26 cellular contexts compared by ENCODE assay signal in genomic region chr5:168613396-168613795, GRCh38. TPM values are rescaled to one million over a fixed set of nuclear protein-coding genes. Genes with fewer than 3 reads are reported as not detected.
DNase-seq lines count a peak whose midpoint lies in the region; ATAC-seq, FAIRE-seq and TF ChIP-seq lines count a peak whose summit lies in the region.
"Had no signal": no experiment of that assay in that cellular context is flagged by ENCODE, and none has a peak within 500 bp of the region (broad histone marks: within the 10 kb centered on the region; RNA-seq: fewer than 3 reads in every experiment).

No MANE protein-coding gene starts in this region.

- H3K9ac ChIP-seq in colonic mucosa (ENCODE audit: low read depth in 2 of 2, low read length in 2 of 2): no peak overlapping the region
- H3K9ac ChIP-seq: neural progenitor cell had no signal

- no peak overlapping the region for H3K4me3 Mint-ChIP-seq in activated CD4-positive, alpha-beta T cell treated with anti-CD3 and anti-CD28 coated beads for 36 hours
- no peak overlapping the region for H3K4me3 Mint-ChIP-seq in activated CD4-positive, alpha-beta T cell treated with anti-CD3 and anti-CD28 coated beads, Interleukin-2, amount 10 ng/mL, durations not matched to agents 24 days and 14 days
- no peak overlapping the region for H3K4me3 Mint-ChIP-seq in MCF 10A (ENCODE audit: unreplicated experiment)
- H3K4me3 Mint-ChIP-seq: dendritic cell treated with granulocyte-macrophage colony-stimulating factor and Interleukin-4, amounts not matched to agents 40 ng/mL and 50 ng/mL, for 4 days; neural progenitor cell had no signal

- DNase-seq in activated CD4-positive, alpha-beta T cell treated with anti-CD3 and anti-CD28 coated beads for 36 hours: no peak
- no peak for DNase-seq in activated CD4-positive, alpha-beta T cell treated with anti-CD3 and anti-CD28 coated beads, Interleukin-2, amount 10 ng/mL, durations not matched to agents 24 days and 14 days
- DNase-seq in colonic mucosa (no peak), small intestine (no peak), omental fat pad (ENCODE audit: low spot score) (no peak), MCF 10A (ENCODE audit: unreplicated experiment) (no peak), NOMO-1 treated with dmso at 0.1 percent for 144 hours (lab: John Stamatoyannopoulos, UW; ENCODE audit: unreplicated experiment) (no peak)
- DNase-seq: 8988T; activated CD4-positive, CD25-positive, alpha-beta regulatory T cell; aorta; DND-41; islet precursor cell; NCI-H1105 treated with DMSO at 0.1 percent for 48 hours; NCI-H2029 treated with DMSO at 0.1 percent for 48 hours; NCI-H446; NCI-H82; stimulated activated CD4-positive, alpha-beta T cell treated with anti-CD3 and anti-CD28 coated beads, Interleukin-15, amount 100 ng/mL, for 24 hours; T1000; trophoblast cell had no signal

- peaks cover 20% of the 10 kb centered on the region for H3K4me1 Mint-ChIP-seq in activated CD4-positive, alpha-beta T cell treated with anti-CD3 and anti-CD28 coated beads for 36 hours
- peaks cover 7% of the 10 kb centered on the region for H3K4me1 Mint-ChIP-seq in activated CD4-positive, alpha-beta T cell treated with anti-CD3 and anti-CD28 coated beads, Interleukin-2, amount 10 ng/mL, durations not matched to agents 24 days and 14 days
- peaks cover 7% of the 10 kb centered on the region for H3K4me1 Mint-ChIP-seq in MCF 10A (ENCODE audit: insufficient read depth, unreplicated experiment)

- H3K27ac ChIP-seq in HEK293 (ENCODE audit: extremely low read depth, low read depth, low read length) (no peak overlapping the region), colonic mucosa (peak overlapping the region; percentile 3), small intestine (ENCODE audit: low read depth in 1 of 2, low read length in 1 of 2) (peak overlapping the region; percentile 50 to 54)
- H3K27ac ChIP-seq: cardiac muscle cell, neural progenitor cell had no signal

- H3K27ac Mint-ChIP-seq in activated CD4-positive, alpha-beta T cell treated with anti-CD3 and anti-CD28 coated beads for 36 hours: peak overlapping the region; percentile 73
- H3K27ac Mint-ChIP-seq in activated CD4-positive, alpha-beta T cell treated with anti-CD3 and anti-CD28 coated beads, Interleukin-2, amount 10 ng/mL, durations not matched to agents 24 days and 14 days: no peak overlapping the region
- no peak overlapping the region for H3K27ac Mint-ChIP-seq in MCF 10A (ENCODE audit: low read depth, unreplicated experiment)
- H3K27ac Mint-ChIP-seq: dendritic cell treated with granulocyte-macrophage colony-stimulating factor and Interleukin-4, amounts not matched to agents 40 ng/mL and 50 ng/mL, for 4 days; neural progenitor cell had no signal

- H3K9me3 ChIP-seq in HEK293 (ENCODE audit: control insufficient read depth, insufficient read depth, low read depth, low read length): no peaks in the 10 kb centered on the region
- H3K9me3 ChIP-seq in colonic mucosa: no peaks in the 10 kb centered on the region
- no peaks in the 10 kb centered on the region for H3K9me3 ChIP-seq in small intestine (ENCODE audit: control insufficient read depth, low read depth)
- H3K9me3 ChIP-seq: HAP-1 had no signal

- H3K36me3 Mint-ChIP-seq in activated CD4-positive, alpha-beta T cell treated with anti-CD3 and anti-CD28 coated beads for 36 hours (ENCODE audit: low read depth): no peaks in the 10 kb centered on the region
- H3K36me3 Mint-ChIP-seq in activated CD4-positive, alpha-beta T cell treated with anti-CD3 and anti-CD28 coated beads, Interleukin-2, amount 10 ng/mL, durations not matched to agents 24 days and 14 days (ENCODE audit: low read depth): no peaks in the 10 kb centered on the region
- H3K36me3 Mint-ChIP-seq in MCF 10A (ENCODE audit: insufficient read depth, unreplicated experiment): no peaks in the 10 kb centered on the region
- H3K36me3 Mint-ChIP-seq: neural progenitor cell had no signal

- H3K27me3 Mint-ChIP-seq in activated CD4-positive, alpha-beta T cell treated with anti-CD3 and anti-CD28 coated beads for 36 hours: no peaks in the 10 kb centered on the region
- H3K27me3 Mint-ChIP-seq in activated CD4-positive, alpha-beta T cell treated with anti-CD3 and anti-CD28 coated beads, Interleukin-2, amount 10 ng/mL, durations not matched to agents 24 days and 14 days: no peaks in the 10 kb centered on the region
- no peaks in the 10 kb centered on the region for H3K27me3 Mint-ChIP-seq in MCF 10A (ENCODE audit: insufficient read depth, unreplicated experiment)

- no peaks in the 10 kb centered on the region for H3K36me3 ChIP-seq in HEK293 (ENCODE audit: control insufficient read depth in 2 of 2, insufficient read depth in 1 of 2, low read length in 2 of 2)
- no peaks in the 10 kb centered on the region for H3K36me3 ChIP-seq in colonic mucosa
- no peaks in the 10 kb centered on the region for H3K36me3 ChIP-seq in small intestine (ENCODE audit: control insufficient read depth in 2 of 2, insufficient read depth in 2 of 2, low read length in 2 of 2)
- H3K36me3 ChIP-seq: cardiac muscle cell, HAP-1, neural progenitor cell had no signal

- no peak for FAIRE-seq in small intestine (lab: Jason Lieb, UNC)

- CTCF ChIA-PET in activated CD4-positive, alpha-beta T cell treated with anti-CD3 and anti-CD28 coated beads for 36 hours (lab: Charles Lee): interaction anchor here (1.0 kb wide), 1 partner anchor 9 kb away, joined by 3 read pairs; no protein-coding TSS in a partner anchor
- CTCF ChIA-PET in HEK293 (lab: Yijun Ruan, JAX): no interaction called here
- CTCF ChIA-PET in MCF 10A (lab: Yijun Ruan, JAX): interaction anchor here (0.6 kb wide), 1 partner anchor 96 kb away, joined by 3 read pairs; no protein-coding TSS in a partner anchor

- H3K27me3 ChIP-seq in colonic mucosa (no peaks in the 10 kb centered on the region), small intestine (ENCODE audit: control insufficient read depth in 2 of 2, insufficient read depth in 2 of 2, low read length in 2 of 2) (no peaks in the 10 kb centered on the region)
- H3K27me3 ChIP-seq: cardiac muscle cell, neural progenitor cell had no signal

- no peaks in the 10 kb centered on the region for H3K9me3 Mint-ChIP-seq in activated CD4-positive, alpha-beta T cell treated with anti-CD3 and anti-CD28 coated beads for 36 hours (ENCODE audit: low read depth)
- no peaks in the 10 kb centered on the region for H3K9me3 Mint-ChIP-seq in activated CD4-positive, alpha-beta T cell treated with anti-CD3 and anti-CD28 coated beads, Interleukin-2, amount 10 ng/mL, durations not matched to agents 24 days and 14 days
- H3K9me3 Mint-ChIP-seq in MCF 10A (ENCODE audit: unreplicated experiment): no peaks in the 10 kb centered on the region
- H3K9me3 Mint-ChIP-seq: dendritic cell treated with granulocyte-macrophage colony-stimulating factor and Interleukin-4, amounts not matched to agents 40 ng/mL and 50 ng/mL, for 4 days; neural progenitor cell had no signal

- intact Hi-C loops in activated CD4-positive, alpha-beta T cell treated with anti-CD3 and anti-CD28 coated beads for 36 hours (cut with DNase I, micrococcal nuclease): no loop called here
- intact Hi-C loops in activated CD4-positive, alpha-beta T cell treated with anti-CD3 and anti-CD28 coated beads, Interleukin-2, amount 10 ng/mL, durations not matched to agents 24 days and 14 days (cut with micrococcal nuclease): no loop called here
- intact Hi-C loops in colonic mucosa (cut with DNase I) (no loop called here), MCF 10A (cut with micrococcal nuclease) (no loop called here)

- ATAC-seq in activated CD4-positive, alpha-beta T cell treated with anti-CD3 and anti-CD28 coated beads for 36 hours: no peak
- no peak for ATAC-seq in omental fat pad (ENCODE audit: low FRiP score)
- ATAC-seq: sciatic nerve, SK-N-SH treated with all-trans-retinoic acid at 6 μM for 48 hours had no signal

- 15 to 41% (median 32%) methylated on average over 2 of the region's 2 CpGs for WGBS in small intestine, 3 donors

- TF ChIP-seq CTCF in HEK293 (tag by site-specific recombination; IDR thresholded peaks at IDR 0.05): no peak
- no peak for TF ChIP-seq CTCF in colonic mucosa (IDR thresholded peaks at IDR 0.05)
- no peak for TF ChIP-seq CTCF in omental fat pad (IDR thresholded peaks at IDR 0.05)
- TF ChIP-seq CTCF in MCF 10A (IDR thresholded peaks at IDR 0.05; ENCODE audit: unreplicated experiment): no peak

- BruUV-seq in MCF 10A (replicated peaks; lab: Mats Ljungman, UMichigan): no TSS peak

- POLR2A ChIA-PET in activated CD4-positive, alpha-beta T cell treated with anti-CD3 and anti-CD28 coated beads for 36 hours (lab: Charles Lee): no interaction called here
- POLR2A ChIA-PET in HEK293 (lab: Yijun Ruan, JAX) (no interaction called here), MCF 10A (lab: Yijun Ruan, JAX) (interaction anchor here (1.3 to 3.7 kb wide), 2 partner anchors 33 to 43 kb away, joined by 4 to 19 read pairs; no protein-coding TSS in a partner anchor)

- H3K4me1 ChIP-seq in HEK293 (ENCODE audit: control insufficient read depth, insufficient read depth, low read length): no peaks in the 10 kb centered on the region
- H3K4me1 ChIP-seq in colonic mucosa: no peaks in the 10 kb centered on the region
- peaks cover 0 to 5% of the 10 kb centered on the region in 2 donors for H3K4me1 ChIP-seq in small intestine (ENCODE audit: control insufficient read depth in 2 of 2, insufficient read depth in 1 of 2, low read depth in 1 of 2, low read length in 1 of 2)
- H3K4me1 ChIP-seq: neural progenitor cell had no signal

- H3K4me3 ChIP-seq in HEK293 (ENCODE audit: low read depth, low read length) (no peak overlapping the region), colonic mucosa (no peak overlapping the region), small intestine (ENCODE audit: low read depth in 1 of 2, low read length in 2 of 2) (no peak overlapping the region)
- H3K4me3 ChIP-seq: cardiac muscle cell, HAP-1, neural progenitor cell had no signal

TF ChIP-seq in HEK293, 187 proteins besides CTCF, POLR2A, EP300 and RAD21:
- TF ChIP-seq GLIS1 (tag by site-specific recombination; IDR thresholded peaks at IDR 0.05) (peak; percentile 83), ZNF16 (tag by site-specific recombination; IDR thresholded peaks at IDR 0.05; ENCODE audit: low read depth) (no peak)

RNA-seq across cellular contexts. Expression of gene PANK3, which starts 34.2 kb away (rescaled TPM):
- total RNA-seq in activated CD4-positive, alpha-beta T cell treated with anti-CD3 and anti-CD28 coated beads for 36 hours: 10 to 100 TPM; 33.8 to 56.2 TPM
- total RNA-seq in activated CD4-positive, alpha-beta T cell treated with anti-CD3 and anti-CD28 coated beads, Interleukin-2, amount 10 ng/mL, durations not matched to agents 24 days and 14 days: 73.1 and 81.2 TPM in 2 replicates
- total RNA-seq in colonic mucosa (100 to 1,000 TPM; 114 to 190 TPM), omental fat pad (10 to 100 TPM; 22.5 to 39.9 (median 28.4) TPM), MCF 10A (2022) (96.2 and 117 TPM in 2 replicates)
- polyA plus RNA-seq in small intestine: 10 to 100 TPM; 16.3 to 32.0 (median 18.4) TPM
